17 cellular contexts compared by ENCODE assay signal in the genomic region with DNA sequence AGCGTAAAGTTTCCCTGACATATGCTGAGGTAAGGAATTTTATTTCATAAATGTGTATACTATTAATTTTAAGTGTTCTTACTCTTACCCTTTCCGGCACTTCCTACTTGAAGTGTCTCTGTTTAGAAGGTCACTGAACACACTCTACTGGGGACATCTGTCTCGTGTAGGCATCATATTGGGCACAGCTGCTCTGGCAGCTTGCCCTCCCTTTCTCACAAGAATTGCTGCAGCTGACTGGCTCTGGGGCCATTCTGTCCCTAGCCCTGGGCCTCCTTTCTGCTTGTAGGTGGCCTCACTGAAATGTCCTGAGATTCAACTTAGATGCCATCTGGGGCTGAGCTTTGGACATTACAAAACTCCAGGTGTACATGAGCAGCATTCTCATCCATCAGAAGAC. TPM values are rescaled to one million over a fixed set of nuclear protein-coding genes. Genes with fewer than 3 reads are reported as not detected.
DNase-seq lines count a peak whose midpoint lies in the region; ATAC-seq, FAIRE-seq and TF ChIP-seq lines count a peak whose summit lies in the region.
"Had no signal": no experiment of that assay in that cellular context is flagged by ENCODE, and none has a peak within 500 bp of the region (broad histone marks: within the 10 kb centered on the region; RNA-seq: fewer than 3 reads in every experiment).

No MANE protein-coding gene starts in this region.

- H2BK20ac ChIP-seq in IMR-90 (ENCODE audit: low read depth, low read length): no peak overlapping the region

- TF ChIP-seq POLR2A in IMR-90 (IDR thresholded peaks at IDR 0.05; ENCODE audit: low read depth, low read length): no peak

- no CpG with 5 or more reads among the region's 3 CpGs for WGBS in IMR-90 (ENCODE audit: extremely low coverage in 2 of 2, insufficient read length in 1 of 2), 2 experiments

- no TSS peak for BruUV-seq in IMR-90 (replicated peaks; lab: Mats Ljungman, UMichigan)

- POLR2A ChIA-PET in IMR-90 (lab: Charles Lee; ENCODE audit: unreplicated experiment): no interaction called here

- no peak for TF ChIP-seq RAD21 in IMR-90 (IDR thresholded peaks at IDR 0.05; ENCODE audit: low read length)

- H3K79me1 ChIP-seq in IMR-90 (ENCODE audit: low read depth in 1 of 2, low read length in 2 of 2): peaks cover 8 to 11% of the 10 kb centered on the region in 2 experiments

- CTCF ChIA-PET in IMR-90 (lab: Yijun Ruan, JAX): interaction anchor here (0.6 kb wide), 3 partner anchors 73 to 1877 kb away, joined by 3 to 5 read pairs (median 4); no protein-coding TSS in a partner anchor

- H2BK5ac ChIP-seq in IMR-90 (ENCODE audit: low read depth, low read length, poor library complexity, severe bottlenecking): no peak overlapping the region

- DNase-seq in IMR-90 (no peak), RPMI7951 (ENCODE audit: low read depth) (peak; percentile 28), hippocampal formation (lab: John Stamatoyannopoulos, UW) (peak; percentile 23 to 30), NCI-H1105 (lab: John Stamatoyannopoulos, UW) (no peak), kidney (no peak)
- DNase-seq in stimulated activated naive B cell treated with anti-CD40 and anti-IgM and Interleukin-4, amounts not matched to agents 10 μg/mL and 1 μg/mL and 100 μg/mL, for 72 hours: no peak
- DNase-seq: activated CD8-positive, alpha-beta T cell treated with anti-CD3 and anti-CD28 coated beads for 36 hours; H7; KBM-7; NCI-H146; NCI-H82; stimulated activated CD4-positive, alpha-beta T cell treated with anti-CD3 and anti-CD28 coated beads, Interleukin-2, amount 100 ng/mL, for 48 hours had no signal

- H3K36me3 ChIP-seq in IMR-90 (ENCODE audit: control insufficient read depth, insufficient read depth, low read length) (no peaks in the 10 kb centered on the region), kidney (ENCODE audit: control insufficient read depth in 1 of 2, insufficient read depth in 2 of 2, low read length in 2 of 2) (no peaks in the 10 kb centered on the region)
- H3K36me3 ChIP-seq: ascending aorta had no signal

- dilution Hi-C loops in IMR-90 (cut with HindIII; ENCODE audit: low sequenced_read_pairs, unreplicated experiment): no loop called here

- no peak overlapping the region for H3K56ac ChIP-seq in IMR-90 (ENCODE audit: extremely low read depth, insufficient read depth, low read length)

- no peak for TF ChIP-seq CTCF in IMR-90 (conservative IDR thresholded peaks at IDR 0.05; ENCODE audit: low read depth, low read length)
- TF ChIP-seq CTCF in kidney (IDR thresholded peaks at IDR 0.05; ENCODE audit: borderline replicate concordance, extremely low read depth, insufficient read depth): no peak

- H3K4me3 Mint-ChIP-seq in stimulated activated naive B cell treated with anti-CD40 and anti-IgM and Interleukin-4, amounts not matched to agents 10 μg/mL and 1 μg/mL and 100 μg/mL, for 72 hours: no peak overlapping the region
- H3K4me3 Mint-ChIP-seq: activated CD8-positive, alpha-beta T cell treated with anti-CD3 and anti-CD28 coated beads for 36 hours; CD14-positive monocyte had no signal

- H3K4me1 ChIP-seq in IMR-90 (ENCODE audit: control insufficient read depth, insufficient read depth, low read length) (0 out of 2 replicates have a peak, but pooled peaks cover 2% of the 10 kb centered on the region), kidney (ENCODE audit: control insufficient read depth in 1 of 2, insufficient read depth in 1 of 2, low read depth in 1 of 2, low read length in 2 of 2) (peaks cover 2 to 14% of the 10 kb centered on the region in 2 donors)
- H3K4me1 ChIP-seq: ascending aorta had no signal

- H4K91ac ChIP-seq in IMR-90 (ENCODE audit: insufficient read depth, low read depth, low read length): no peak overlapping the region

- H3K23ac ChIP-seq in IMR-90 (ENCODE audit: low read depth, low read length): no peak overlapping the region

- ATAC-seq in IMR-90 (ENCODE audit: low read depth) (no peak), HG02610 (IDR thresholded peaks at IDR 0.05; ENCODE audit: unreplicated experiment) (no peak)
- ATAC-seq in stimulated activated naive B cell treated with anti-CD40 and anti-IgM and Interleukin-4, amounts not matched to agents 10 μg/mL and 1 μg/mL and 100 μg/mL, for 72 hours (replicated peaks): peak; percentile 12 to 63
- ATAC-seq: activated CD8-positive, alpha-beta T cell treated with anti-CD3 and anti-CD28 coated beads for 36 hours had no signal

- intact Hi-C loops in IMR-90 (cut with micrococcal nuclease) (no loop called here), kidney (cut with DNase I) (no loop called here)

- H2AK9ac ChIP-seq in IMR-90 (replicated peaks; ENCODE audit: low read depth, low read length, poor library complexity): peak overlapping the region; percentile 15

- no peak overlapping the region for H4K5ac ChIP-seq in IMR-90 (ENCODE audit: low read depth, low read length)

- no peak overlapping the region for H3K4me2 ChIP-seq in IMR-90 (ENCODE audit: low read depth, low read length)

- no peak overlapping the region for H3K4me3 ChIP-seq in IMR-90 (ENCODE audit: insufficient read depth, low read depth, low read length)
- H3K4me3 ChIP-seq in kidney (ENCODE audit: low read length in 2 of 2): no peak overlapping the region
- H3K4me3 ChIP-seq: ascending aorta had no signal

- FAIRE-seq in kidney (lab: Jason Lieb, UNC): no peak
- FAIRE-seq: urothelium cell line had no signal

- no peaks in the 10 kb centered on the region for H3K36me3 Mint-ChIP-seq in stimulated activated naive B cell treated with anti-CD40 and anti-IgM and Interleukin-4, amounts not matched to agents 10 μg/mL and 1 μg/mL and 100 μg/mL, for 72 hours

- H2BK15ac ChIP-seq in IMR-90 (ENCODE audit: low read depth, low read length): no peak overlapping the region

- no peak overlapping the region for H3K18ac ChIP-seq in IMR-90 (ENCODE audit: low read depth, low read length)

- H2AFZ ChIP-seq in IMR-90 (replicated peaks; ENCODE audit: low read length, poor library complexity): no peak overlapping the region

- H3K9me3 ChIP-seq in IMR-90 (ENCODE audit: control insufficient read depth, insufficient read depth, low read length) (no peaks in the 10 kb centered on the region), kidney (ENCODE audit: control insufficient read depth in 1 of 2, low read length in 2 of 2) (no peaks in the 10 kb centered on the region)
- H3K9me3 ChIP-seq: ascending aorta had no signal

- H3K4me1 Mint-ChIP-seq in stimulated activated naive B cell treated with anti-CD40 and anti-IgM and Interleukin-4, amounts not matched to agents 10 μg/mL and 1 μg/mL and 100 μg/mL, for 72 hours: no peaks in the 10 kb centered on the region
- H3K4me1 Mint-ChIP-seq: CD14-positive monocyte had no signal

- no peak overlapping the region for H3K14ac ChIP-seq in IMR-90 (replicated peaks; ENCODE audit: low read depth, low read length)

- no peaks in the 10 kb centered on the region; the same call in 1 of the 2 replicates for H3K9me1 ChIP-seq in IMR-90 (ENCODE audit: insufficient read depth, low read length)

- H3K27ac Mint-ChIP-seq in stimulated activated naive B cell treated with anti-CD40 and anti-IgM and Interleukin-4, amounts not matched to agents 10 μg/mL and 1 μg/mL and 100 μg/mL, for 72 hours: no peak overlapping the region
- H3K27ac Mint-ChIP-seq: activated CD8-positive, alpha-beta T cell treated with anti-CD3 and anti-CD28 coated beads for 36 hours; activated T-helper 2 cell treated with anti-CD3 and anti-CD28 coated beads, Interferon-gamma antibody, Interleukin-2, Interleukin-4, amounts not matched to agents 10 μg/mL and 5 μg/mL and 100 μg/mL, durations not matched to agents 14 hours and 24 hours and 36 hours had no signal

- no peak overlapping the region for H2BK120ac ChIP-seq in IMR-90 (ENCODE audit: low read depth, low read length)

- H3K27me3 ChIP-seq in IMR-90 (ENCODE audit: control insufficient read depth, insufficient read depth, low read length): no peaks in the 10 kb centered on the region
- H3K27me3 ChIP-seq: ascending aorta had no signal

- no peak overlapping the region for H4K8ac ChIP-seq in IMR-90 (ENCODE audit: low read depth in 2 of 2, low read length in 2 of 2)

- H3K27ac ChIP-seq in IMR-90 (ENCODE audit: insufficient read depth, low read length) (no peak overlapping the region), kidney (ENCODE audit: low read depth in 2 of 2, low read length in 2 of 2) (no peak overlapping the region)
- H3K27ac ChIP-seq: ascending aorta had no signal

- in situ Hi-C loops in IMR-90 (cut with MboI; ENCODE audit: low sequenced_read_pairs): no loop called here

- no peak overlapping the region for H3K4ac ChIP-seq in IMR-90 (ENCODE audit: low read depth, low read length)

- H2AK5ac ChIP-seq in IMR-90 (ENCODE audit: low read depth, low read length): no peak overlapping the region

- H3K27me3 Mint-ChIP-seq in stimulated activated naive B cell treated with anti-CD40 and anti-IgM and Interleukin-4, amounts not matched to agents 10 μg/mL and 1 μg/mL and 100 μg/mL, for 72 hours: no peaks in the 10 kb centered on the region

- no peaks in the 10 kb centered on the region for H4K20me1 ChIP-seq in IMR-90 (ENCODE audit: insufficient read depth, low read length)

- H3K9me3 Mint-ChIP-seq in stimulated activated naive B cell treated with anti-CD40 and anti-IgM and Interleukin-4, amounts not matched to agents 10 μg/mL and 1 μg/mL and 100 μg/mL, for 72 hours: no peaks in the 10 kb centered on the region
- H3K9me3 Mint-ChIP-seq: activated CD8-positive, alpha-beta T cell treated with anti-CD3 and anti-CD28 coated beads for 36 hours; activated T-helper 2 cell treated with anti-CD3 and anti-CD28 coated beads, Interferon-gamma antibody, Interleukin-2, Interleukin-4, amounts not matched to agents 10 μg/mL and 5 μg/mL and 100 μg/mL, durations not matched to agents 14 hours and 24 hours and 36 hours; CD14-positive monocyte had no signal

- no peak overlapping the region for H3K9ac ChIP-seq in IMR-90 (ENCODE audit: low read depth, low read length)
- no peak overlapping the region for H3K9ac ChIP-seq in kidney (ENCODE audit: low read length in 2 of 2)

TF ChIP-seq in IMR-90, 13 proteins besides CTCF, POLR2A, EP300 and RAD21:
- no peak for TF ChIP-seq NFE2L2 (IDR thresholded peaks at IDR 0.05; ENCODE audit: low read depth, low read length)
- TF ChIP-seq RCOR1 (IDR thresholded peaks at IDR 0.05; ENCODE audit: insufficient replicate concordance, low read length): no peak
- TF ChIP-seq MAFK (IDR thresholded peaks at IDR 0.05; ENCODE audit: low read depth, low read length): 0 out of 2 replicates have a peak, but pooled peaks have one; percentile 8
- no peak for TF ChIP-seq MXI1 (IDR thresholded peaks at IDR 0.05; ENCODE audit: borderline replicate concordance, low read depth, low read length)
- TF ChIP-seq SMC3 (IDR thresholded peaks at IDR 0.05; ENCODE audit: low read depth, low read length): no peak
- no peak for TF ChIP-seq MAZ (IDR thresholded peaks at IDR 0.05; ENCODE audit: borderline replicate concordance, low read depth, low read length)
TF ChIP-seq in IMR-90: peak in this region for 1.

RNA-seq across cellular contexts. Expression of gene SMAD1, which starts 49.5 kb away (rescaled TPM):
- total RNA-seq in IMR-90 (2012; rRNA removed) (17.6 and 20.8 TPM in 2 replicates), kidney (39.5 TPM)
- polyA plus RNA-seq in IMR-90 (2012; rRNA removed) (11.6 and 12.2 TPM in 2 replicates), kidney (ENCODE audit: insufficient read depth, low read depth, low replicate concordance) (8.9 TPM)
- polyA plus RNA-seq in IMR-90 (2012; cell fraction: cytosol; rRNA removed): 6.7 and 8.0 TPM in 2 replicates
- 4.1 and 15.1 TPM in 2 replicates for polyA plus RNA-seq in IMR-90 (2012; cell fraction: nucleus; rRNA removed; ENCODE audit: low replicate concordance)
- total RNA-seq in RPMI7951 (2014; rRNA removed; shearing (Covaris generic)): 10.9 and 11.4 TPM in 2 replicates

Comparison
In these comparisons a context has a peak if more than half of its experiments do, and no peak if none do; other contexts are left out.
1. ATAC-seq: peak in stimulated activated naive B cell treated with anti-CD40 and anti-IgM and Interleukin-4, amounts not matched to agents 10 μg/mL and 1 μg/mL and 100 μg/mL, for 72 hours (2 of 2); none in IMR-90 (single experiment) and HG02610 (single experiment).
2. DNase-seq: peak in RPMI7951 (single experiment) and hippocampal formation (2 of 2); none in IMR-90 (single experiment), stimulated activated naive B cell treated with anti-CD40 and anti-IgM and Interleukin-4, amounts not matched to agents 10 μg/mL and 1 μg/mL and 100 μg/mL, for 72 hours (single experiment), NCI-H1105 (single experiment) and kidney (single experiment).